ENCODE assay signal across 9 cellular contexts in genomic region chr12:39587247-39587646, GRCh38. TPM values are rescaled to one million over a fixed set of nuclear protein-coding genes. Genes with fewer than 3 reads are reported as not detected.
DNase-seq lines count a peak whose midpoint lies in the region; ATAC-seq and TF ChIP-seq lines count a peak whose summit lies in the region.
"Had no signal": no experiment of that assay in that cellular context is flagged by ENCODE, and none has a peak within 500 bp of the region (broad histone marks: within the 10 kb centered on the region; RNA-seq: fewer than 3 reads in every experiment).

No MANE protein-coding gene starts in this region.

- H3K9me3 Mint-ChIP-seq in central memory CD8-positive, alpha-beta T cell: no peaks in the 10 kb centered on the region
- no peaks in the 10 kb centered on the region for H3K9me3 Mint-ChIP-seq in activated T-helper 2 cell treated with anti-CD3 and anti-CD28 coated beads, Interferon-gamma antibody, Interleukin-2, Interleukin-4, amounts not matched to agents 10 μg/mL and 5 μg/mL and 100 μg/mL, durations not matched to agents 14 hours and 24 hours and 36 hours

- no peaks in the 10 kb centered on the region for H3K4me1 Mint-ChIP-seq in central memory CD8-positive, alpha-beta T cell
- peaks cover 11% of the 10 kb centered on the region for H3K4me1 Mint-ChIP-seq in activated T-helper 2 cell treated with anti-CD3 and anti-CD28 coated beads, Interferon-gamma antibody, Interleukin-2, Interleukin-4, amounts not matched to agents 10 μg/mL and 5 μg/mL and 100 μg/mL, durations not matched to agents 14 hours and 24 hours and 36 hours (ENCODE audit: low read depth)

- no peak for TF ChIP-seq POLR2A in GM18505 (IDR thresholded peaks at IDR 0.05; ENCODE audit: borderline replicate concordance, extremely low read depth, insufficient read depth, insufficient read length)

- no peak overlapping the region for H3K27ac Mint-ChIP-seq in central memory CD8-positive, alpha-beta T cell (ENCODE audit: low read depth)
- H3K27ac Mint-ChIP-seq in activated T-helper 2 cell treated with anti-CD3 and anti-CD28 coated beads, Interferon-gamma antibody, Interleukin-2, Interleukin-4, amounts not matched to agents 10 μg/mL and 5 μg/mL and 100 μg/mL, durations not matched to agents 14 hours and 24 hours and 36 hours: no peak overlapping the region

- intact Hi-C loops in activated T-helper 2 cell treated with anti-CD3 and anti-CD28 coated beads, Interferon-gamma antibody, Interleukin-2, Interleukin-4, amounts not matched to agents 10 μg/mL and 5 μg/mL and 100 μg/mL, durations not matched to agents 14 hours and 24 hours and 36 hours (cut with micrococcal nuclease): loop anchor here (1.0 kb wide), 1 partner anchor 104 kb away; no protein-coding TSS in a partner anchor

- ATAC-seq in central memory CD8-positive, alpha-beta T cell (replicated peaks; ENCODE audit: extremely low read depth, poor library complexity, severe bottlenecking): peak; percentile 49
- ATAC-seq in GM18505 (IDR thresholded peaks at IDR 0.05; ENCODE audit: unreplicated experiment): no peak

- no peaks in the 10 kb centered on the region for H3K27me3 Mint-ChIP-seq in central memory CD8-positive, alpha-beta T cell
- no peaks in the 10 kb centered on the region for H3K27me3 Mint-ChIP-seq in activated T-helper 2 cell treated with anti-CD3 and anti-CD28 coated beads, Interferon-gamma antibody, Interleukin-2, Interleukin-4, amounts not matched to agents 10 μg/mL and 5 μg/mL and 100 μg/mL, durations not matched to agents 14 hours and 24 hours and 36 hours (ENCODE audit: low read depth)

- peak; percentile 1 for DNase-seq in NCI-H1105 (lab: John Stamatoyannopoulos, UW)
- DNase-seq in NCI-H1105 treated with DMSO at 0.1 percent for 48 hours (lab: John Stamatoyannopoulos, UW): no peak
- peak; percentile 3 for DNase-seq in GM20000 (ENCODE audit: low spot score)
- DNase-seq in M059J (ENCODE audit: low read depth): peak; percentile 20
- DNase-seq in central memory CD8-positive, alpha-beta T cell (ENCODE audit: low spot score in 2 of 2): no peak
- no peak for DNase-seq in activated T-helper 2 cell treated with anti-CD3 and anti-CD28 coated beads, Interferon-gamma antibody, Interleukin-2, Interleukin-4, amounts not matched to agents 10 μg/mL and 5 μg/mL and 100 μg/mL, durations not matched to agents 14 hours and 24 hours and 36 hours (ENCODE audit: low spot score)
- no peak for DNase-seq in NCI-H1048 (lab: John Stamatoyannopoulos, UW)
- DNase-seq: psoas muscle had no signal

- peaks cover 29% of the 10 kb centered on the region for H3K36me3 Mint-ChIP-seq in central memory CD8-positive, alpha-beta T cell (ENCODE audit: insufficient read depth)
- peaks cover 59% of the 10 kb centered on the region for H3K36me3 Mint-ChIP-seq in activated T-helper 2 cell treated with anti-CD3 and anti-CD28 coated beads, Interferon-gamma antibody, Interleukin-2, Interleukin-4, amounts not matched to agents 10 μg/mL and 5 μg/mL and 100 μg/mL, durations not matched to agents 14 hours and 24 hours and 36 hours (ENCODE audit: low read depth)

- peak; percentile 34 for TF ChIP-seq CTCF in GM20000 (IDR thresholded peaks at IDR 0.05; ENCODE audit: extremely low read depth, missing control alignments)

- no peak overlapping the region for H3K4me3 Mint-ChIP-seq in central memory CD8-positive, alpha-beta T cell
- H3K4me3 Mint-ChIP-seq in activated T-helper 2 cell treated with anti-CD3 and anti-CD28 coated beads, Interferon-gamma antibody, Interleukin-2, Interleukin-4, amounts not matched to agents 10 μg/mL and 5 μg/mL and 100 μg/mL, durations not matched to agents 14 hours and 24 hours and 36 hours (ENCODE audit: low read depth): no peak overlapping the region

RNA-seq across cellular contexts. Expression of gene ABCD2, which starts 32.4 kb away (rescaled TPM):
- total RNA-seq in M059J (2014; rRNA removed; shearing (Covaris generic)): 0.02 TPM in 1 of 2 replicates, not detected in the other
- total RNA-seq in activated T-helper 2 cell treated with anti-CD3 and anti-CD28 coated beads, Interferon-gamma antibody, Interleukin-2, Interleukin-4, amounts not matched to agents 10 μg/mL and 5 μg/mL and 100 μg/mL, durations not matched to agents 14 hours and 24 hours and 36 hours: 5.8 TPM in 2 replicates

Comparison
In these comparisons a context has a peak if more than half of its experiments do, and no peak if none do; other contexts are left out.
1. DNase-seq: peak in NCI-H1105 (single experiment), GM20000 (single experiment) and M059J (single experiment); none in NCI-H1105 treated with DMSO at 0.1 percent for 48 hours (single experiment), central memory CD8-positive, alpha-beta T cell (0 of 2), activated T-helper 2 cell treated with anti-CD3 and anti-CD28 coated beads, Interferon-gamma antibody, Interleukin-2, Interleukin-4, amounts not matched to agents 10 μg/mL and 5 μg/mL and 100 μg/mL, durations not matched to agents 14 hours and 24 hours and 36 hours (single experiment) and NCI-H1048 (single experiment).